ENCODE assay signal across 8 cellular contexts in the genomic region with DNA sequence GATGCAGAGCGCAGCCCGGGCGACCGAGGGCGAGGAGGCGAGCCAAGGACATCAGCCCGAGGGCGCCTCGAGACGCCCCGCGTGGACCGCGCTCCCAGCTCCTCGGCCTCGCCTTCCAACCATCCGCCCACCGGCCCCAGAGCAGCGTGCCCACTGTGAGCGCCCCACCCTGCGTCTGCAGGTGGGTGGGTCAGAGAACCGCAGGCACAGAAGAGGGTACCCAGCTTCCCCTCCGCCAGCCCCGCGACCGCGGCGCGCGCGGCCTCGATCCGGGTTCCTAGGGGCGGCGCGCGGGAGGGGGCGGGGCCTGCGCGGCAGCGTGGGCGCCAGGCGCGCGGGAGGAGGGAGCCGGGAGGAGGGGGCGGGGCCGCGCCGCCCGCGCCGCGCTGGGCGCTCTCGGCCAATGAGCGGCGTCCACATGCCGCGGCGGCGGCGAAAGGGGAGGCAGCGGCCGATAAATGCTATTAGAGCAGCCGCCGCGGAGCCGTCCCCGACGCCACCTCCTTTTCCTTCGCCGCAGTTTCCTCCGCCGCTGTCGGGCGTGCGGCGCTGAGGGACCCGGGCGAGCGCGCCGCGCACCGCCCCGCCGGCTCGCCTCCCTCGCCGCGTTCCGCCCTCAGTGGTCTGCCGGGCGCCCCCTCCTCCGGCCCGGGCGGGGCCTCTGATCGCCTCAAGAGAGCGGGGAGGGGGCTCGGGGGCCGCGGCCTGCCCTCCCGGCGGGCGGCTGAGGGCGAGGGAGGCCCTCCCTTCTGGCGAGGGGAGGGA. TPM values are rescaled to one million over a fixed set of nuclear protein-coding genes. Genes with fewer than 3 reads are reported as not detected.
A peak's percentile ranks its signal among the peaks of the same experiment; 100 is the strongest.
DNase-seq lines count a peak whose midpoint lies in the region; ATAC-seq and TF ChIP-seq lines count a peak whose summit lies in the region.

Gene ATP2A2, plus strand, starts transcription at position 464 of the 765 bp plus-strand sequence. CDS start 543 bp downstream, outside the sequence.

- H3K4me3 ChIP-seq in PC-3 (ENCODE audit: low read length) (peak within 1 kb of the TSS; percentile 85), epithelial cell of proximal tubule (ENCODE audit: low read depth, low read length) (peak within 1 kb of the TSS; percentile 81)

- H3F3A ChIP-seq in PC-3 (ENCODE audit: low read length, unreplicated experiment): no peaks in the 10 kb centered on the region

- TF ChIP-seq CTCF in PC-3 (conservative IDR thresholded peaks at IDR 0.05; ENCODE audit: low read depth, low read length) (no peak), epithelial cell of proximal tubule (conservative IDR thresholded peaks at IDR 0.05; ENCODE audit: low read depth, low read length) (no peak)

- peak; percentile 72 for DNase-seq in DMS114 treated with DMSO at 0.1 percent for 48 hours (lab: John Stamatoyannopoulos, UW; ENCODE audit: unreplicated experiment)
- DNase-seq in PC-3: peak; percentile 96
- peak; percentile 78 for DNase-seq in activated T-cell treated with anti-CD3 and anti-CD28 coated beads for 4 hours
- no peak for DNase-seq in epithelial cell of proximal tubule (ENCODE audit: low read depth)
- DNase-seq in mucosa of gallbladder (ENCODE audit: low spot score): peak; percentile 92
- peak; percentile 79 for DNase-seq in stimulated activated CD8-positive, alpha-beta memory T cell treated with anti-CD3 and anti-CD28 coated beads, Interleukin-4, amount 100 ng/mL, for 24 hours (ENCODE audit: low read depth)

- peak within 1 kb of the TSS; percentile 96 for H3K9ac ChIP-seq in PC-3 (ENCODE audit: low read length)

- TF ChIP-seq EP300 in Ishikawa (IDR thresholded peaks at IDR 0.05; ENCODE audit: borderline replicate concordance): no peak

- peak within 1 kb of the TSS; percentile 84 for H3K27ac ChIP-seq in PC-3 (ENCODE audit: low read length)

- CTCF ChIA-PET in PC-3 (lab: Charles Lee): interaction anchor here (0.6 to 1.4 kb wide), 4 partner anchors 16 to 55 kb away, joined by 3 to 11 read pairs (median 4); no protein-coding TSS in a partner anchor

- H3K36me3 ChIP-seq in PC-3 (ENCODE audit: low read depth, low read length): peaks cover 32% of the 10 kb centered on the region

- peaks cover 45% of the 10 kb centered on the region for H3K79me2 ChIP-seq in PC-3 (ENCODE audit: low read length)

- ATAC-seq in GM21529 (IDR thresholded peaks at IDR 0.05; ENCODE audit: unreplicated experiment) (peak; percentile 76), PC-3 (peak; percentile 73)

- POLR2A ChIA-PET in PC-3 (lab: Charles Lee; ENCODE audit: unreplicated experiment): interaction anchor here (0.5 to 1.3 kb wide), 11 partner anchors 14 to 1842 kb away, joined by 3 to 13 read pairs (median 4); partner anchors contain the start of gene IFT81

- no TSS peak for BruUV-seq in PC-3 (replicated peaks; lab: Mats Ljungman, UMichigan)

- no peak for TF ChIP-seq RAD21 in Ishikawa (IDR thresholded peaks at IDR 0.05; ENCODE audit: low read depth)

- H3K4me1 ChIP-seq in PC-3 (ENCODE audit: insufficient read depth, low read length): peaks cover 39% of the 10 kb centered on the region

- peaks cover 42% of the 10 kb centered on the region for H4K20me1 ChIP-seq in PC-3 (ENCODE audit: low read length)

- H2AFZ ChIP-seq in PC-3 (ENCODE audit: low read length): peak within 1 kb of the TSS; percentile 89

- no peaks in the 10 kb centered on the region for H3K27me3 ChIP-seq in PC-3 (ENCODE audit: low read length)

- intact Hi-C loops in PC-3 (cut with micrococcal nuclease): loop anchor here (1.0 to 2.0 kb wide), 4 partner anchors 57 to 156 kb away; partner anchors contain the start of gene IFT81

- H3K9me2 ChIP-seq in PC-3 (replicated peaks; ENCODE audit: low read length): no peaks in the 10 kb centered on the region

- no peaks in the 10 kb centered on the region for H3K9me3 ChIP-seq in PC-3 (ENCODE audit: low read length)

- peak within 1 kb of the TSS; percentile 89 for H3K4me2 ChIP-seq in PC-3 (ENCODE audit: low read length)

TF ChIP-seq in Ishikawa, 13 proteins besides CTCF, POLR2A, EP300 and RAD21:
- no peak; the same call in 1 of the 2 replicates for TF ChIP-seq USF1 (IDR thresholded peaks at IDR 0.05)
- peak; percentile 26; the same call in 1 of the 2 replicates for TF ChIP-seq YY1 (IDR thresholded peaks at IDR 0.05; ENCODE audit: low read depth)
- TF ChIP-seq NFIC (IDR thresholded peaks at IDR 0.05): no peak
- TF ChIP-seq ZBTB7A (IDR thresholded peaks at IDR 0.05; ENCODE audit: low read depth): no peak; the same call in 1 of the 2 replicates
- TF ChIP-seq TAF1 (IDR thresholded peaks at IDR 0.05; ENCODE audit: low read depth): peak; percentile 81
- TF ChIP-seq, protein P1, sequence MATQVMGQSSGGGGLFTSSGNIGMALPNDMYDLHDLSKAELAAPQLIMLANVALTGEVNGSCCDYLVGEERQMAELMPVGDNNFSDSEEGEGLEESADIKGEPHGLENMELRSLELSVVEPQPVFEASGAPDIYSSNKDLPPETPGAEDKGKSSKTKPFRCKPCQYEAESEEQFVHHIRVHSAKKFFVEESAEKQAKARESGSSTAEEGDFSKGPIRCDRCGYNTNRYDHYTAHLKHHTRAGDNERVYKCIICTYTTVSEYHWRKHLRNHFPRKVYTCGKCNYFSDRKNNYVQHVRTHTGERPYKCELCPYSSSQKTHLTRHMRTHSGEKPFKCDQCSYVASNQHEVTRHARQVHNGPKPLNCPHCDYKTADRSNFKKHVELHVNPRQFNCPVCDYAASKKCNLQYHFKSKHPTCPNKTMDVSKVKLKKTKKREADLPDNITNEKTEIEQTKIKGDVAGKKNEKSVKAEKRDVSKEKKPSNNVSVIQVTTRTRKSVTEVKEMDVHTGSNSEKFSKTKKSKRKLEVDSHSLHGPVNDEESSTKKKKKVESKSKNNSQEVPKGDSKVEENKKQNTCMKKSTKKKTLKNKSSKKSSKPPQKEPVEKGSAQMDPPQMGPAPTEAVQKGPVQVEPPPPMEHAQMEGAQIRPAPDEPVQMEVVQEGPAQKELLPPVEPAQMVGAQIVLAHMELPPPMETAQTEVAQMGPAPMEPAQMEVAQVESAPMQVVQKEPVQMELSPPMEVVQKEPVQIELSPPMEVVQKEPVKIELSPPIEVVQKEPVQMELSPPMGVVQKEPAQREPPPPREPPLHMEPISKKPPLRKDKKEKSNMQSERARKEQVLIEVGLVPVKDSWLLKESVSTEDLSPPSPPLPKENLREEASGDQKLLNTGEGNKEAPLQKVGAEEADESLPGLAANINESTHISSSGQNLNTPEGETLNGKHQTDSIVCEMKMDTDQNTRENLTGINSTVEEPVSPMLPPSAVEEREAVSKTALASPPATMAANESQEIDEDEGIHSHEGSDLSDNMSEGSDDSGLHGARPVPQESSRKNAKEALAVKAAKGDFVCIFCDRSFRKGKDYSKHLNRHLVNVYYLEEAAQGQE (IDR thresholded peaks at IDR 0.05; ENCODE audit: low read depth): no peak
- TF ChIP-seq EGR1 (IDR thresholded peaks at IDR 0.05): peak; percentile 66
- no peak for TF ChIP-seq FOXM1 (IDR thresholded peaks at IDR 0.05; ENCODE audit: borderline replicate concordance, low read depth)
- TF ChIP-seq CREB1 (IDR thresholded peaks at IDR 0.05; ENCODE audit: low read depth): no peak
- TF ChIP-seq MAX (IDR thresholded peaks at IDR 0.05): peak; percentile 82
- TF ChIP-seq TEAD4 (IDR thresholded peaks at IDR 0.05): no peak
- TF ChIP-seq CEBPB (IDR thresholded peaks at IDR 0.05): no peak
- TF ChIP-seq TCF12 (IDR thresholded peaks at IDR 0.05; ENCODE audit: low read depth): no peak

RNA-seq across cellular contexts. Expression of gene ATP2A2, which starts in this region (rescaled TPM):
- total RNA-seq in PC-3 (2014; rRNA removed) (174 and 211 TPM in 2 replicates), epithelial cell of proximal tubule (93.5 and 129 TPM in 2 replicates), mucosa of gallbladder (248 TPM)
